In the genomic region with DNA sequence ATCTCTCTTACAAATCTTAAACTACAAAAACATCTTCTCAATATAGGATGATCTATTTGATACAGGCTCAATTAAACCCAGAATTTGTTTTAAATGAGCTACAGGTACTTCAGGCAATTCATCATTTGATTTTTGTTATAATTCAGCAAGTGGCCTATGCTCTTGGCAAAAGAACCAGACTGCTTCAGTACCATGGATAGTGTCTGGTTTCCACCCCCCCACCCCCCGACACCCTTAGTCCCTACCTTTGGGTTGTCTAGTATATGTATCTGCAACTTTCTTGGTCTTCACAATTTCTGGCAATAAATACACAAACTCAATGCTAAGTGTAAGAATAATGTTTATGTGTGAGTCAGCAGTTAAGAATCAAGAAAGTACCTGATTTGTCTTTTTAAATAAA, we compare ENCODE assay signal across 26 cellular contexts.
"Had no signal": no experiment of that assay in that cellular context is flagged by ENCODE, and none has a peak within 500 bp of the region (broad histone marks: within the 10 kb centered on the region; RNA-seq: fewer than 3 reads in every experiment).

No MANE protein-coding gene starts in this region.

- H3K27ac ChIP-seq: lower lobe of right lung, parathyroid adenoma, psoas muscle, right atrium auricular region, spleen, suprapubic skin, thoracic aorta, tibial artery, upper lobe of right lung had no signal

- H3K9me3 ChIP-seq: lower lobe of right lung, psoas muscle, thoracic aorta, upper lobe of right lung had no signal

- H3K36me3 ChIP-seq: lower lobe of right lung, right atrium auricular region, spleen, suprapubic skin, thoracic aorta, tibial artery, upper lobe of right lung had no signal

- DNase-seq: hippocampal formation; kidney glomerular epithelial cell; left cardiac atrium; left ventricle myocardium superior; lower lobe of right lung; mammary epithelial cell; mesenchymal stem cell; naive thymus-derived CD8-positive, alpha-beta T cell; nucleus accumbens; psoas muscle; small intestine; spleen; stimulated activated CD4-positive, alpha-beta T cell treated with anti-CD3 and anti-CD28 coated beads, Interleukin-4, amount 100 ng/mL, for 24 hours; stimulated activated naive CD4-positive, alpha-beta T cell; tibial artery; trophoblast cell; upper lobe of right lung had no signal

- H3K4me1 ChIP-seq: lower lobe of right lung, parathyroid adenoma, psoas muscle, right atrium auricular region, spleen, suprapubic skin, tibial artery, upper lobe of right lung had no signal

- FAIRE-seq: keratinocyte, small intestine, urothelium cell line had no signal

- H3K79me2 ChIP-seq: parathyroid adenoma had no signal

- H2AFZ ChIP-seq: parathyroid adenoma had no signal

- H3K27me3 ChIP-seq: right atrium auricular region, spleen, suprapubic skin, tibial artery, upper lobe of right lung had no signal

- H3K9ac ChIP-seq: parathyroid adenoma had no signal

- ATAC-seq: left cardiac atrium; left lobe of liver; left ventricle myocardium superior; lower lobe of right lung; naive thymus-derived CD8-positive, alpha-beta T cell; psoas muscle; sciatic nerve; stimulated activated effector memory CD8-positive, alpha-beta T cell treated with anti-CD3 and anti-CD28 coated beads, Interleukin-12 subunit alpha, Interleukin-12 subunit beta, amount 100 ng/mL, for 72 hours; upper lobe of right lung had no signal

- H3K4me3 ChIP-seq: lower lobe of right lung, psoas muscle, right atrium auricular region, spleen, suprapubic skin, thoracic aorta, tibial artery, upper lobe of right lung had no signal
